Comparison of ENCODE assay signal across 8 cellular contexts in genomic region chr1:96721382-96722160, GRCh38. TPM values are rescaled to one million over a fixed set of nuclear protein-coding genes. Genes with fewer than 3 reads are reported as not detected.
DNase-seq lines count a peak whose midpoint lies in the region; ATAC-seq, FAIRE-seq and TF ChIP-seq lines count a peak whose summit lies in the region.

Gene PTBP2 (plus strand): TSS chr1:96721784. CDS start chr1:96721865, 81 bp downstream.

- H4K20me1 ChIP-seq in BLaER1 treated with 17β-estradiol and CSF1 and Interleukin-3, amounts not matched to agents 10 nM and 100 nM = peaks cover 0 to 23% (median under 1%) of the 10 kb centered on the region in 11 experiments; a peak in 8 of 22 replicates
- H4K20me1 ChIP-seq in HepG2 (ENCODE audit: insufficient read depth, low read length) = no peaks in the 10 kb centered on the region; the same call in 1 of the 2 replicates

- H3K79me2 ChIP-seq in HepG2 (ENCODE audit: insufficient read depth, low read length) = peaks cover 38% of the 10 kb centered on the region

- intact Hi-C loops in HepG2 (cut with micrococcal nuclease; ENCODE audit: unreplicated experiment) = loop anchor here (1.0 to 10.0 kb wide), 2 partner anchors 53 to 89 kb away; no protein-coding TSS in a partner anchor

- TF ChIP-seq EP300 in HepG2 (IDR thresholded peaks at IDR 0.05; ENCODE audit: low read depth in 2 of 2, low read length in 2 of 2) = no peak
- no peak for TF ChIP-seq EP300 in HepG2 (CRISPR knock-in tag; IDR thresholded peaks at IDR 0.05; ENCODE audit: borderline replicate concordance)

- in situ Hi-C loops in HepG2 (cut with HindIII; ENCODE audit: extremely low pct_ligation_motif_present, low pct_unique_long_range_greater_than_20kb) = loop anchor here (5.0 kb wide), 1 partner anchor 86 kb away; no protein-coding TSS in a partner anchor

- peaks cover 3 to 18% (median 9%) of the 10 kb centered on the region in 11 experiments; a peak in 14 of 22 replicates for H3K9me3 ChIP-seq in BLaER1 treated with 17β-estradiol and CSF1 and Interleukin-3, amounts not matched to agents 10 nM and 100 nM (replicated peaks in 1 of 11)
- H3K9me3 ChIP-seq in HepG2 (ENCODE audit: low read length) = no peaks in the 10 kb centered on the region

- H3K27me3 ChIP-seq in BLaER1 treated with 17β-estradiol and CSF1 and Interleukin-3, amounts not matched to agents 10 nM and 100 nM = no peaks in the 10 kb centered on the region
- no peaks in the 10 kb centered on the region for H3K27me3 ChIP-seq in HepG2 (ENCODE audit: control insufficient read depth in 1 of 2, insufficient read depth in 2 of 2, low read length in 2 of 2)

- H3K4me1 ChIP-seq in BLaER1 treated with 17β-estradiol and CSF1 and Interleukin-3, amounts not matched to agents 10 nM and 100 nM = peaks cover 12 to 22% (median 15%) of the 10 kb centered on the region in 10 experiments; a peak in 19 of 20 replicates
- peaks cover 29% of the 10 kb centered on the region for H3K4me1 ChIP-seq in HepG2 (ENCODE audit: insufficient read depth, low read length)

- H3K27ac ChIP-seq in BLaER1 treated with 17β-estradiol and CSF1 and Interleukin-3, amounts not matched to agents 10 nM and 100 nM = peak within 1 kb of the TSS; percentile 87 to 98 (median 94)
- H3K27ac ChIP-seq in HepG2 (ENCODE audit: extremely low read length, insufficient read depth, low read length) = peak within 1 kb of the TSS; percentile 86

- CTCF ChIA-PET in HepG2 (lab: Yijun Ruan, JAX; ENCODE audit: low intra/inter-chr PET ratio, low total read pairs) = no interaction called here

- BruUV-seq in HepG2 (replicated peaks; lab: Mats Ljungman, UMichigan) = no TSS peak

- 0% methylated on average over 6 of the region's 77 CpGs for WGBS in HepG2 (ENCODE audit: low lambda C conversion rate)

- peak; percentile 23; the same call in 1 of the 2 replicates for TF ChIP-seq RAD21 in HepG2 (CRISPR knock-in tag; IDR thresholded peaks at IDR 0.05)

- FAIRE-seq in GM19239 (lab: Jason Lieb, UNC) = peak; percentile 83
- no peak for FAIRE-seq in HepG2 (lab: Jason Lieb, UNC)

- H3K4me2 ChIP-seq in BLaER1 treated with 17β-estradiol and CSF1 and Interleukin-3, amounts not matched to agents 10 nM and 100 nM = peak within 1 kb of the TSS; percentile 77 to 99 (median 86)
- H3K4me2 ChIP-seq in HepG2 (ENCODE audit: low read depth, low read length) = peak within 1 kb of the TSS; percentile 98

- peak within 1 kb of the TSS; percentile 93 to 99 (median 97) for H3K9ac ChIP-seq in BLaER1 treated with 17β-estradiol and CSF1 and Interleukin-3, amounts not matched to agents 10 nM and 100 nM
- peak within 1 kb of the TSS; percentile 87 for H3K9ac ChIP-seq in HepG2 (ENCODE audit: insufficient read depth, low read depth, low read length)

- TF ChIP-seq POLR2A in HepG2 (IDR thresholded peaks at IDR 0.05; ENCODE audit: insufficient read depth in 1 of 2, low read depth in 2 of 2, low read length in 2 of 2) = peak; percentile 42 to 64; a peak in 2 of 4 replicates

- TF ChIP-seq CTCF in HepG2 (CRISPR knock-in tag; IDR thresholded peaks at IDR 0.05) = 0 out of 2 replicates have a peak, but pooled peaks have one; percentile 23

- POLR2A ChIA-PET in HepG2 (lab: Yijun Ruan, JAX) = interaction anchor here (0.6 to 1.3 kb wide), 2 partner anchors 9 to 769 kb away, joined by 3 to 4 read pairs; no protein-coding TSS in a partner anchor

- H3K36me3 ChIP-seq in BLaER1 treated with 17β-estradiol and CSF1 and Interleukin-3, amounts not matched to agents 10 nM and 100 nM = peaks cover 18 to 32% (median 25%) of the 10 kb centered on the region in 11 experiments
- peaks cover 0 to 4% of the 10 kb centered on the region in 2 experiments; a peak in 1 of 5 replicates for H3K36me3 ChIP-seq in HepG2 (replicated peaks in 1 of 2; ENCODE audit: control insufficient read depth in 1 of 2, insufficient read depth in 2 of 2, low read length in 2 of 2)

- DNase-seq in GM19239 (ENCODE audit: insufficient read length, low spot score) = peak; percentile 81
- peak; percentile 14 for DNase-seq in NCI-H524 treated with DMSO at 0.1 percent for 48 hours (lab: John Stamatoyannopoulos, UW)
- DNase-seq in activated CD4-positive, alpha-beta T cell treated with anti-CD3 and anti-CD28 coated beads, Interleukin-2, amount 50 U/mL, for 24 hours (ENCODE audit: low read depth in 1 of 2, low spot score in 1 of 2) = peak; percentile 57 to 71
- DNase-seq in dedifferentiated amniotic fluid mesenchymal stem cell (ENCODE audit: extremely low spot score) = peak; percentile 81
- peak; percentile 55 for DNase-seq in HepG2 (ENCODE audit: low spot score)
- peak; percentile 85 for DNase-seq in stimulated activated CD4-positive, alpha-beta T cell treated with anti-CD3 and anti-CD28 coated beads, Interleukin-4, amount 100 ng/mL, for 1 hour

- ATAC-seq in HG03439 (IDR thresholded peaks at IDR 0.05; ENCODE audit: unreplicated experiment) (peak; percentile 96), HepG2 (peak; percentile 99)

- H3K4me3 ChIP-seq in BLaER1 treated with 17β-estradiol and CSF1 and Interleukin-3, amounts not matched to agents 10 nM and 100 nM = peak within 1 kb of the TSS; percentile 86 to 98 (median 94)
- H3K4me3 ChIP-seq in HepG2 (replicated peaks in 1 of 3; ENCODE audit: insufficient read depth in 1 of 3, low read depth in 2 of 3, low read length in 3 of 3) = peak within 1 kb of the TSS; percentile 89 to 94 (median 93)

- H2AFZ ChIP-seq in HepG2 (ENCODE audit: low read length) = peak within 1 kb of the TSS; percentile 98

TF ChIP-seq in HepG2, 621 proteins besides CTCF, POLR2A, EP300 and RAD21 (continues in another document):
- TF ChIP-seq ZNF768 (CRISPR knock-in tag; IDR thresholded peaks at IDR 0.05) (peak; percentile 26; the same call in 1 of the 2 replicates), ISX (CRISPR knock-in tag; conservative IDR thresholded peaks at IDR 0.05) (no peak), ZNF235 (CRISPR knock-in tag; IDR thresholded peaks at IDR 0.05; ENCODE audit: borderline replicate concordance) (no peak), ZGPAT (CRISPR knock-in tag; IDR thresholded peaks at IDR 0.05) (0 out of 2 replicates have a peak, but pooled peaks have one; percentile 21), SAP130 (CRISPR knock-in tag; IDR thresholded peaks at IDR 0.05; ENCODE audit: low read depth) (peak; percentile 52), MAZ (IDR thresholded peaks at IDR 0.05; ENCODE audit: borderline replicate concordance, low read depth, low read length) (0 out of 2 replicates have a peak, but pooled peaks have one; percentile 28), MAZ (CRISPR knock-in tag; IDR thresholded peaks at IDR 0.05; ENCODE audit: low read depth) (no peak; the same call in 1 of the 2 replicates), YY1 (IDR thresholded peaks at IDR 0.05; ENCODE audit: insufficient read depth, insufficient replicate concordance, low read depth, low read length) (peak; percentile 95), ZNF652 (CRISPR knock-in tag; IDR thresholded peaks at IDR 0.05; ENCODE audit: borderline replicate concordance, low read depth) (no peak), ZSCAN21 (CRISPR knock-in tag; IDR thresholded peaks at IDR 0.05; ENCODE audit: borderline replicate concordance) (peak; percentile 47; the same call in 1 of the 2 replicates), ZNF709 (CRISPR knock-in tag; IDR thresholded peaks at IDR 0.05) (peak; percentile 32; the same call in 1 of the 2 replicates), ZNF275 (CRISPR knock-in tag; IDR thresholded peaks at IDR 0.05; ENCODE audit: borderline replicate concordance) (0 out of 2 replicates have a peak, but pooled peaks have one; percentile 14)

RNA-seq across cellular contexts. Expression of gene PTBP2, which starts in this region (rescaled TPM):
- 9.9 and 14.1 TPM in 2 replicates for total RNA-seq in HepG2 (2016; rRNA removed; fragmentation: Illumina TruSeq; extraction: Trizol)
- total RNA-seq in HepG2 (2016; cell fraction: cytosol; rRNA removed; fragmentation: Illumina TruSeq; extraction: Trizol; ENCODE audit: low read depth) = 5.8 and 8.5 TPM in 2 replicates
- total RNA-seq in HepG2 (2016; cell fraction: insoluble cytoplasmic fraction; rRNA removed; fragmentation: Illumina TruSeq; extraction: Trizol) = 9.0 and 12.0 TPM in 2 replicates
- 5.1 and 6.8 TPM in 2 replicates for total RNA-seq in HepG2 (2016; cell fraction: membrane; rRNA removed; fragmentation: Illumina TruSeq; extraction: Trizol)
- 49.4 and 51.6 TPM in 2 replicates for total RNA-seq in HepG2 (2016; cell fraction: nucleus; rRNA removed; fragmentation: Illumina TruSeq; extraction: Trizol)
- 8.3 and 10.5 TPM in 2 replicates for polyA plus RNA-seq in HepG2 (2011; rRNA removed)
- 2.1 and 3.6 TPM in 2 replicates for polyA plus RNA-seq in HepG2 (2011; cell fraction: cytosol; rRNA removed)
- polyA plus RNA-seq in HepG2 (2011; cell fraction: nucleus; rRNA removed) = 18.9 and 26.3 TPM in 2 replicates
- polyA plus RNA-seq in HepG2 (2012) = 8.2 and 10.8 TPM in 2 replicates
- polyA plus RNA-seq in HepG2 (2016; cell fraction: cytosol; fragmentation: Illumina TruSeq; extraction: Trizol; ENCODE audit: low read depth) = 1.9 and 2.6 TPM in 2 replicates
- 7.2 and 8.1 TPM in 2 replicates for polyA plus RNA-seq in HepG2 (2016; cell fraction: insoluble cytoplasmic fraction; fragmentation: Illumina TruSeq; extraction: Trizol; ENCODE audit: low read depth)
- polyA plus RNA-seq in HepG2 (2016; cell fraction: membrane; fragmentation: Illumina TruSeq; extraction: Trizol; ENCODE audit: low read depth) = 2.8 and 3.7 TPM in 2 replicates
- 52.0 and 58.2 TPM in 2 replicates for polyA plus RNA-seq in HepG2 (2016; cell fraction: nucleus; fragmentation: Illumina TruSeq; extraction: Trizol; ENCODE audit: insufficient read depth, low read depth)
- 15.9 and 17.8 TPM in 2 replicates for polyA minus RNA-seq in HepG2 (2011; rRNA and poly(A)+ RNA removed; ENCODE audit: low replicate concordance)
- polyA minus RNA-seq in HepG2 (2011; cell fraction: cytosol; rRNA and poly(A)+ RNA removed) = 2.9 and 3.0 TPM in 2 replicates
- polyA minus RNA-seq in HepG2 (2011; cell fraction: nucleus; rRNA and poly(A)+ RNA removed) = 109 and 116 TPM in 2 replicates

Comparison
In these comparisons a context has a peak if more than half of its experiments do, and no peak if none do; other contexts are left out.
1. Peak in every context shown above with its lines: DNase-seq, ATAC-seq, H3K4me3 ChIP-seq and H3K27ac ChIP-seq.
2. DNase-seq: peak in every context shown above with its lines; median percentile 85 in stimulated activated CD4-positive, alpha-beta T cell treated with anti-CD3 and anti-CD28 coated beads, Interleukin-4, amount 100 ng/mL, for 1 hour; 81 in GM19239; 81 in dedifferentiated amniotic fluid mesenchymal stem cell; 64 in activated CD4-positive, alpha-beta T cell treated with anti-CD3 and anti-CD28 coated beads, Interleukin-2, amount 50 U/mL, for 24 hours; 55 in HepG2; 14 in NCI-H524 treated with DMSO at 0.1 percent for 48 hours.